In genomic region chr14:96253140-96253539, GRCh38 we compare ENCODE assay signal across 11 cellular contexts. TPM values are rescaled to one million over a fixed set of nuclear protein-coding genes. Genes with fewer than 3 reads are reported as not detected.
A peak's percentile ranks its signal among the peaks of the same experiment; 100 is the strongest.
DNase-seq lines count a peak whose midpoint lies in the region; ATAC-seq, FAIRE-seq and TF ChIP-seq lines count a peak whose summit lies in the region.
"Had no signal": no experiment of that assay in that cellular context is flagged by ENCODE, and none has a peak within 500 bp of the region (broad histone marks: within the 10 kb centered on the region; RNA-seq: fewer than 3 reads in every experiment).

No MANE protein-coding gene starts in this region.

- DNase-seq in HepG2 (ENCODE audit: low spot score), result no peak
- no peak for DNase-seq in right lobe of liver
- peak; percentile 96 for DNase-seq in astrocyte (ENCODE audit: low read depth)
- peak; percentile 71 for DNase-seq in kidney glomerular epithelial cell (lab: John Stamatoyannopoulos, UW)
- no peak for DNase-seq in GM13976 (ENCODE audit: low spot score)
- no peak for DNase-seq in mesenteric fat pad (ENCODE audit: low spot score)
- DNase-seq in activated gamma-delta T cell treated with Interleukin-2 at 50 U/mL for 16 hours, result no peak
- DNase-seq: activated T-cell treated with anti-CD3 and anti-CD28 coated beads, Interleukin-2, amount 50 U/mL, for 4 hours; effector memory CD4-positive, alpha-beta T cell had no signal

- H3K9me3 ChIP-seq in HepG2 (ENCODE audit: low read length) (no peaks in the 10 kb centered on the region), right lobe of liver (no peaks in the 10 kb centered on the region), astrocyte (ENCODE audit: insufficient read depth, low read depth, low read length) (no peaks in the 10 kb centered on the region)
- H3K9me3 ChIP-seq: BLaER1 treated with 17β-estradiol and CSF1 and Interleukin-3, amounts not matched to agents 10 nM and 100 nM had no signal

- H3K4me1 ChIP-seq in HepG2 (ENCODE audit: insufficient read depth, low read length) (no peaks in the 10 kb centered on the region), right lobe of liver (no peaks in the 10 kb centered on the region), astrocyte (ENCODE audit: insufficient read depth, low read length) (peaks cover 21% of the 10 kb centered on the region)

- H3K4me2 ChIP-seq in HepG2 (ENCODE audit: low read depth, low read length) (no peak overlapping the region), astrocyte (ENCODE audit: low read length) (peak overlapping the region; percentile 51)
- H3K4me2 ChIP-seq: BLaER1 treated with 17β-estradiol and CSF1 and Interleukin-3, amounts not matched to agents 10 nM and 100 nM had no signal

- FAIRE-seq in HepG2 (lab: Jason Lieb, UNC) (no peak), astrocyte (lab: Jason Lieb, UNC) (peak; percentile 97)

- peak overlapping the region; percentile 93 for H3K27ac Mint-ChIP-seq in astrocyte (ENCODE audit: unreplicated experiment)

- no peak overlapping the region for H3K9ac ChIP-seq in HepG2 (ENCODE audit: insufficient read depth, low read depth, low read length)
- H3K9ac ChIP-seq in astrocyte (ENCODE audit: low read length), result peak overlapping the region; percentile 25
- H3K9ac ChIP-seq: BLaER1 treated with 17β-estradiol and CSF1 and Interleukin-3, amounts not matched to agents 10 nM and 100 nM had no signal

- H3K36me3 Mint-ChIP-seq in astrocyte (ENCODE audit: low read depth, unreplicated experiment), result no peaks in the 10 kb centered on the region

- 14% methylated on average over 6 of the region's 6 CpGs for WGBS in HepG2 (ENCODE audit: low lambda C conversion rate)
- 49% methylated on average over 6 of the region's 6 CpGs for WGBS in right lobe of liver (ENCODE audit: insufficient coverage, low coverage, low lambda C conversion rate, missing lambda C conversion rate)

- no peak for TF ChIP-seq RAD21 in HepG2 (CRISPR knock-in tag; IDR thresholded peaks at IDR 0.05)

- TF ChIP-seq CTCF in HepG2 (CRISPR knock-in tag; IDR thresholded peaks at IDR 0.05) (no peak), right lobe of liver (IDR thresholded peaks at IDR 0.05) (no peak), astrocyte (IDR thresholded peaks at IDR 0.05; ENCODE audit: insufficient read depth, low read depth, low read length) (no peak), GM13976 (IDR thresholded peaks at IDR 0.05; ENCODE audit: borderline replicate concordance, control extremely low read depth, extremely low read depth, insufficient read depth, missing control alignments) (no peak)

- H3K9me3 Mint-ChIP-seq in astrocyte (ENCODE audit: unreplicated experiment), result no peaks in the 10 kb centered on the region
- H3K9me3 Mint-ChIP-seq: activated T-cell treated with anti-CD3 and anti-CD28 coated beads, Interleukin-2, amount 50 U/mL, for 4 hours had no signal

- TF ChIP-seq POLR2A in HepG2 (IDR thresholded peaks at IDR 0.05; ENCODE audit: insufficient read depth in 1 of 2, low read depth in 2 of 2, low read length in 2 of 2), result no peak
- TF ChIP-seq POLR2A in right lobe of liver (IDR thresholded peaks at IDR 0.05), result no peak

- ATAC-seq in HepG2 (peak; percentile 57; the same call in 2 of the 3 replicates), right lobe of liver (no peak), GM21515 (IDR thresholded peaks at IDR 0.05; ENCODE audit: unreplicated experiment) (no peak)
- ATAC-seq: activated T-cell treated with anti-CD3 and anti-CD28 coated beads, Interleukin-2, amount 50 U/mL, for 4 hours had no signal

- H3K36me3 ChIP-seq in HepG2 (replicated peaks in 1 of 2; ENCODE audit: control insufficient read depth in 1 of 2, insufficient read depth in 2 of 2, low read length in 2 of 2) (no peaks in the 10 kb centered on the region), right lobe of liver (no peaks in the 10 kb centered on the region), astrocyte (ENCODE audit: insufficient read depth, low read length) (no peaks in the 10 kb centered on the region)
- H3K36me3 ChIP-seq: BLaER1 treated with 17β-estradiol and CSF1 and Interleukin-3, amounts not matched to agents 10 nM and 100 nM had no signal

- no peak overlapping the region for H3K4me3 ChIP-seq in HepG2 (replicated peaks in 1 of 3; ENCODE audit: insufficient read depth in 1 of 3, low read depth in 2 of 3, low read length in 3 of 3)
- H3K4me3 ChIP-seq in right lobe of liver, result no peak overlapping the region
- no peak overlapping the region for H3K4me3 ChIP-seq in astrocyte (ENCODE audit: insufficient read depth, low read depth, low read length)
- H3K4me3 ChIP-seq: BLaER1 treated with 17β-estradiol and CSF1 and Interleukin-3, amounts not matched to agents 10 nM and 100 nM had no signal

- no TSS peak for BruUV-seq in HepG2 (replicated peaks; lab: Mats Ljungman, UMichigan)

- no peak for TF ChIP-seq EP300 in HepG2 (IDR thresholded peaks at IDR 0.05; ENCODE audit: low read depth in 2 of 2, low read length in 2 of 2)
- TF ChIP-seq EP300 in HepG2 (CRISPR knock-in tag; IDR thresholded peaks at IDR 0.05; ENCODE audit: borderline replicate concordance), result no peak

- peaks cover 31% of the 10 kb centered on the region for H3K4me1 Mint-ChIP-seq in astrocyte (ENCODE audit: low read depth, unreplicated experiment)

- no peak overlapping the region for H2AFZ ChIP-seq in HepG2 (ENCODE audit: low read length)
- no peak overlapping the region for H2AFZ ChIP-seq in astrocyte (ENCODE audit: low read depth, low read length)

- in situ Hi-C loops in HepG2 (cut with HindIII; ENCODE audit: extremely low pct_ligation_motif_present, low pct_unique_long_range_greater_than_20kb), result no loop called here
- in situ Hi-C loops in GM13976 (cut with MboI; ENCODE audit: low sequenced_read_pairs, unreplicated experiment), result no loop called here

- H4K20me1 ChIP-seq in HepG2 (ENCODE audit: insufficient read depth, low read length) (no peaks in the 10 kb centered on the region), astrocyte (ENCODE audit: insufficient read depth, low read length) (no peaks in the 10 kb centered on the region)
- H4K20me1 ChIP-seq: BLaER1 treated with 17β-estradiol and CSF1 and Interleukin-3, amounts not matched to agents 10 nM and 100 nM had no signal

- no peaks in the 10 kb centered on the region for H3K27me3 Mint-ChIP-seq in astrocyte (ENCODE audit: low read depth, unreplicated experiment)

- H3K27me3 ChIP-seq in HepG2 (ENCODE audit: control insufficient read depth in 1 of 2, insufficient read depth in 2 of 2, low read length in 2 of 2) (peaks cover 0 to 29% of the 10 kb centered on the region in 2 experiments; a peak in 2 of 5 replicates), right lobe of liver (no peaks in the 10 kb centered on the region), astrocyte (ENCODE audit: insufficient read depth, low read length) (peaks cover 3% of the 10 kb centered on the region)
- H3K27me3 ChIP-seq: BLaER1 treated with 17β-estradiol and CSF1 and Interleukin-3, amounts not matched to agents 10 nM and 100 nM had no signal

- H3K27ac ChIP-seq in HepG2 (ENCODE audit: extremely low read length, insufficient read depth, low read length), result no peak overlapping the region
- no peak overlapping the region for H3K27ac ChIP-seq in right lobe of liver
- peak overlapping the region; percentile 22 for H3K27ac ChIP-seq in astrocyte (ENCODE audit: low read depth, low read length)
- H3K27ac ChIP-seq: BLaER1 treated with 17β-estradiol and CSF1 and Interleukin-3, amounts not matched to agents 10 nM and 100 nM had no signal

- H3K79me2 ChIP-seq in HepG2 (ENCODE audit: insufficient read depth, low read length), result no peaks in the 10 kb centered on the region
- no peaks in the 10 kb centered on the region for H3K79me2 ChIP-seq in astrocyte (ENCODE audit: insufficient read depth, low read length)

- CTCF ChIA-PET in HepG2 (lab: Yijun Ruan, JAX; ENCODE audit: low intra/inter-chr PET ratio, low total read pairs), result no interaction called here

- intact Hi-C loops in HepG2 (cut with micrococcal nuclease; ENCODE audit: unreplicated experiment) (no loop called here), right lobe of liver (cut with DNase I) (no loop called here)

- H3K4me3 Mint-ChIP-seq in astrocyte (ENCODE audit: unreplicated experiment), result no peak overlapping the region
- H3K4me3 Mint-ChIP-seq: activated T-cell treated with anti-CD3 and anti-CD28 coated beads, Interleukin-2, amount 50 U/mL, for 4 hours had no signal

- POLR2A ChIA-PET in HepG2 (lab: Yijun Ruan, JAX), result no interaction called here

RNA-seq across cellular contexts. Expression of gene BDKRB1, which starts 2.9 kb away (rescaled TPM):
- not detected in 2 replicates for total RNA-seq in HepG2 (2016; rRNA removed; fragmentation: Illumina TruSeq; extraction: Trizol)
- total RNA-seq in HepG2 (2016; cell fraction: cytosol; rRNA removed; fragmentation: Illumina TruSeq; extraction: Trizol; ENCODE audit: low read depth), result not detected in 2 replicates
- not detected in 2 replicates for total RNA-seq in HepG2 (2016; cell fraction: insoluble cytoplasmic fraction; rRNA removed; fragmentation: Illumina TruSeq; extraction: Trizol)
- not detected in 2 replicates for total RNA-seq in HepG2 (2016; cell fraction: membrane; rRNA removed; fragmentation: Illumina TruSeq; extraction: Trizol)
- not detected in 2 replicates for total RNA-seq in HepG2 (2016; cell fraction: nucleus; rRNA removed; fragmentation: Illumina TruSeq; extraction: Trizol)
- 0.05 TPM in 1 of 2 replicates, not detected in the other for polyA plus RNA-seq in HepG2 (2011; rRNA removed)
- not detected in 2 replicates for polyA plus RNA-seq in HepG2 (2011; cell fraction: cytosol; rRNA removed)
- not detected in 2 replicates for polyA plus RNA-seq in HepG2 (2011; cell fraction: nucleus; rRNA removed)
- not detected in 2 replicates for polyA plus RNA-seq in HepG2 (2012)
- polyA plus RNA-seq in HepG2 (2016; cell fraction: cytosol; fragmentation: Illumina TruSeq; extraction: Trizol; ENCODE audit: low read depth), result not detected in 2 replicates
- polyA plus RNA-seq in HepG2 (2016; cell fraction: insoluble cytoplasmic fraction; fragmentation: Illumina TruSeq; extraction: Trizol; ENCODE audit: low read depth), result not detected in 2 replicates
- polyA plus RNA-seq in HepG2 (2016; cell fraction: membrane; fragmentation: Illumina TruSeq; extraction: Trizol; ENCODE audit: low read depth), result not detected in 2 replicates
- not detected in 2 replicates for polyA plus RNA-seq in HepG2 (2016; cell fraction: nucleus; fragmentation: Illumina TruSeq; extraction: Trizol; ENCODE audit: insufficient read depth, low read depth)
- polyA minus RNA-seq in HepG2 (2011; rRNA and poly(A)+ RNA removed; ENCODE audit: low replicate concordance), result 20.3 TPM in 1 of 2 replicates, not detected in the other
- polyA minus RNA-seq in HepG2 (2011; cell fraction: cytosol; rRNA and poly(A)+ RNA removed), result 0.62 TPM in 1 of 2 replicates, not detected in the other
- polyA minus RNA-seq in HepG2 (2011; cell fraction: nucleus; rRNA and poly(A)+ RNA removed), result not detected in 2 replicates
- total RNA-seq in right lobe of liver, result under 1 TPM in 1 of 6 experiments, not detected in 5; 0.31 TPM
- total RNA-seq in astrocyte, result 0.20 TPM in 1 of 2 replicates, not detected in the other
- 0.71 TPM for total RNA-seq in mesenteric fat pad
- total RNA-seq: activated T-cell treated with anti-CD3 and anti-CD28 coated beads, Interleukin-2, amount 50 U/mL, for 4 hours had no signal

RNA-seq across cellular contexts. Expression of gene BDKRB2, which starts 48.5 kb away (rescaled TPM):
- total RNA-seq in HepG2 (2016; rRNA removed; fragmentation: Illumina TruSeq; extraction: Trizol), result not detected in 2 replicates
- not detected in 2 replicates for total RNA-seq in HepG2 (2016; cell fraction: cytosol; rRNA removed; fragmentation: Illumina TruSeq; extraction: Trizol; ENCODE audit: low read depth)
- total RNA-seq in HepG2 (2016; cell fraction: insoluble cytoplasmic fraction; rRNA removed; fragmentation: Illumina TruSeq; extraction: Trizol), result not detected in 2 replicates
- total RNA-seq in HepG2 (2016; cell fraction: membrane; rRNA removed; fragmentation: Illumina TruSeq; extraction: Trizol), result not detected in 2 replicates
- total RNA-seq in HepG2 (2016; cell fraction: nucleus; rRNA removed; fragmentation: Illumina TruSeq; extraction: Trizol), result not detected in 2 replicates
- 0.03 TPM in 2 replicates for polyA plus RNA-seq in HepG2 (2011; rRNA removed)
- polyA plus RNA-seq in HepG2 (2011; cell fraction: cytosol; rRNA removed), result 0.03 TPM in 2 replicates
- not detected in 2 replicates for polyA plus RNA-seq in HepG2 (2011; cell fraction: nucleus; rRNA removed)
- not detected in 2 replicates for polyA plus RNA-seq in HepG2 (2012)
- not detected in 2 replicates for polyA plus RNA-seq in HepG2 (2016; cell fraction: cytosol; fragmentation: Illumina TruSeq; extraction: Trizol; ENCODE audit: low read depth)
- not detected in 2 replicates for polyA plus RNA-seq in HepG2 (2016; cell fraction: insoluble cytoplasmic fraction; fragmentation: Illumina TruSeq; extraction: Trizol; ENCODE audit: low read depth)
- polyA plus RNA-seq in HepG2 (2016; cell fraction: membrane; fragmentation: Illumina TruSeq; extraction: Trizol; ENCODE audit: low read depth), result not detected in 2 replicates
- not detected in 2 replicates for polyA plus RNA-seq in HepG2 (2016; cell fraction: nucleus; fragmentation: Illumina TruSeq; extraction: Trizol; ENCODE audit: insufficient read depth, low read depth)
- polyA minus RNA-seq in HepG2 (2011; rRNA and poly(A)+ RNA removed; ENCODE audit: low replicate concordance), result 0.04 and 24.0 TPM in 2 replicates
- not detected in 2 replicates for polyA minus RNA-seq in HepG2 (2011; cell fraction: cytosol; rRNA and poly(A)+ RNA removed)
- polyA minus RNA-seq in HepG2 (2011; cell fraction: nucleus; rRNA and poly(A)+ RNA removed), result 0.12 TPM in 1 of 2 replicates, not detected in the other
- under 1 TPM; 0.07 to 0.60 (median 0.22) TPM for total RNA-seq in right lobe of liver
- total RNA-seq in astrocyte, result 0.70 and 0.89 TPM in 2 replicates
- 11.4 TPM for total RNA-seq in mesenteric fat pad
- total RNA-seq: activated T-cell treated with anti-CD3 and anti-CD28 coated beads, Interleukin-2, amount 50 U/mL, for 4 hours had no signal

Comparison
In these comparisons a context has a peak if more than half of its experiments do, and no peak if none do; other contexts are left out.
1. DNase-seq: peak in astrocyte (single experiment) and kidney glomerular epithelial cell (single experiment); none in HepG2 (single experiment), right lobe of liver (0 of 3), GM13976 (single experiment), mesenteric fat pad (single experiment) and activated gamma-delta T cell treated with Interleukin-2 at 50 U/mL for 16 hours (single experiment).